In the genomic region with DNA sequence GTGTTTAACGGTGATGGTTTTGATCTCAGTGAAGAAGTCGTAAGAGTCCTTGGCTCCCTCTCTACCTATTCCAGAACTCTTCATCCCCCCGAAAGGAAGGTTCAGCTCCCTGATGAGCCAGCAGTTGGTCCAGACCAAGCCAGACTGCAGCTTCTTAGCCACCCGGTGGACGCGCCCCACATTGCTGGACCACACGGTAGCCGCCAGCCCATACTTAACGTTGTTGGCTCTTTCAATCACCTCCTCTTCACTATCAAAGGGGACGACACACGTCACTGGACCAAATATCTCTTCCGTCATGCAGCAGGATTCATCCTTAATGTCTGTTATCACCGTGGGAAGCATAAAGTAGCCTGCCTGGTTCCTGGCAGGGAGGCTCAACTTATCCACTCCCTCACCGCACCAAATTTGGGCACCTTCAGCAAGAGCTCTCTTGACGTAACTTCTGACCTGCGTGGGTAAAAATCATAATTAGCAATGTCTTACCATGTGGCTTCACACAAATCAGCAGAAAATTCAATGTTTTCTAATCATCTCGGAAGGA, we compare ENCODE assay signal across 25 cellular contexts. TPM values are rescaled to one million over a fixed set of nuclear protein-coding genes. Genes with fewer than 3 reads are reported as not detected.
"Had no signal": no experiment of that assay in that cellular context is flagged by ENCODE, and none has a peak within 500 bp of the region (broad histone marks: within the 10 kb centered on the region; RNA-seq: fewer than 3 reads in every experiment).

No MANE protein-coding gene starts in this region.

- H3K4me1 Mint-ChIP-seq: nephron progenitor cell; stimulated activated effector memory CD8-positive, alpha-beta T cell treated with anti-CD3 and anti-CD28 coated beads, Interleukin-12 subunit alpha, Interleukin-12 subunit beta, amount 100 ng/mL, for 72 hours had no signal

- H3K27ac ChIP-seq: coronary artery, esophagus squamous epithelium, heart right ventricle, lower lobe of right lung, transverse colon, vagina had no signal

- H3K36me3 Mint-ChIP-seq: stimulated activated effector memory CD8-positive, alpha-beta T cell treated with anti-CD3 and anti-CD28 coated beads, Interleukin-12 subunit alpha, Interleukin-12 subunit beta, amount 100 ng/mL, for 72 hours had no signal

- DNase-seq: activated CD4-positive, alpha-beta T cell treated with anti-CD3 and anti-CD28 coated beads for 4 hours; activated CD4-positive, alpha-beta T cell treated with anti-CD3 and anti-CD28 coated beads, Interleukin-2, amount 50 U/mL, for 48 hours; activated CD4-positive, CD25-positive, alpha-beta regulatory T cell; activated CD8-positive, alpha-beta memory T cell treated with anti-CD3 and anti-CD28 coated beads, Interleukin-2, amount 50 U/mL, for 48 hours; activated naive CD4-positive, alpha-beta T cell treated with Interleukin-2 at 50 U/mL for 16 hours; activated T-cell treated with anti-CD3 and anti-CD28 coated beads, Interleukin-2, amount 50 U/mL, for 48 hours; amygdala; cerebellar nuclear complex; esophagus squamous epithelium; heart right ventricle; left colon; lower lobe of right lung; mesendoderm; mucosa of descending colon; nephron progenitor cell; occipital lobe; small intestine; stimulated activated CD4-positive, alpha-beta T cell treated with anti-CD3 and anti-CD28 coated beads, Interleukin-2, amount 100 ng/mL, for 24 hours; T1000; transverse colon had no signal

- H3K4me3 ChIP-seq: coronary artery, esophagus squamous epithelium, heart right ventricle, lower lobe of right lung, mucosa of descending colon, transverse colon, vagina had no signal

- ATAC-seq: heart right ventricle; left colon; lower lobe of right lung; mucosa of descending colon; sciatic nerve; stimulated activated effector memory CD8-positive, alpha-beta T cell treated with anti-CD3 and anti-CD28 coated beads, Interleukin-12 subunit alpha, Interleukin-12 subunit beta, amount 100 ng/mL, for 72 hours had no signal

- H3K27ac Mint-ChIP-seq: nephron progenitor cell; stimulated activated effector memory CD8-positive, alpha-beta T cell treated with anti-CD3 and anti-CD28 coated beads, Interleukin-12 subunit alpha, Interleukin-12 subunit beta, amount 100 ng/mL, for 72 hours had no signal

- H3K9me3 ChIP-seq: esophagus squamous epithelium, heart right ventricle, lower lobe of right lung, mucosa of descending colon, transverse colon, vagina had no signal

- H3K27me3 ChIP-seq: esophagus squamous epithelium, heart right ventricle, transverse colon, vagina had no signal

- H3K36me3 ChIP-seq: esophagus squamous epithelium, heart right ventricle, lower lobe of right lung, transverse colon, vagina had no signal

- H3K4me1 ChIP-seq: esophagus squamous epithelium, heart right ventricle, lower lobe of right lung, transverse colon, vagina had no signal

- H3K4me3 Mint-ChIP-seq: nephron progenitor cell; stimulated activated effector memory CD8-positive, alpha-beta T cell treated with anti-CD3 and anti-CD28 coated beads, Interleukin-12 subunit alpha, Interleukin-12 subunit beta, amount 100 ng/mL, for 72 hours had no signal

- FAIRE-seq: keratinocyte, small intestine had no signal

- H3K9me3 Mint-ChIP-seq: nephron progenitor cell; stimulated activated effector memory CD8-positive, alpha-beta T cell treated with anti-CD3 and anti-CD28 coated beads, Interleukin-12 subunit alpha, Interleukin-12 subunit beta, amount 100 ng/mL, for 72 hours had no signal

RNA-seq across cellular contexts. Expression of a gene that starts 31.4 kb away (rescaled TPM):
- total RNA-seq: vagina had no signal
